ENCODE assay signal across 15 cellular contexts in the genomic region with DNA sequence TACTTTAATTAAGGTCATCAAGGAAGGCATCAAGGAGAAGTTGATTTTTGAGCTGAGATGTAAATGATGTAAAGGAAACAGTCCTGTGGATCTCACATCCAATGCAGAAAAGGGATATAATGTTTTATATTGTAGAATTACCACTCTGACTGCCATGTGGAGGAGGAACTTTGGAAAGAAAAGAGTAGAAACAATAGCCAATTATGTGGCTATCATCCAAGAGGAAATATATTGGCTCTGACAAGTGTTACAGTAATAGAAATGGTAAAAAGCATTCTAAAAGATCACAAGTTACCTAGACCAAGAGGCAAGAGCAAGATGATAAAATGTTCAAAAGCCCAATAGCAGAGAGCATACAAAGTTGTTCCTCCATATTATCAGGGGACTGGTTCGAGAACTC. TPM values are rescaled to one million over a fixed set of nuclear protein-coding genes. Genes with fewer than 3 reads are reported as not detected.
A peak's percentile ranks its signal among the peaks of the same experiment; 100 is the strongest.
DNase-seq lines count a peak whose midpoint lies in the region; ATAC-seq and TF ChIP-seq lines count a peak whose summit lies in the region.
"Had no signal": no experiment of that assay in that cellular context is flagged by ENCODE, and none has a peak within 500 bp of the region (broad histone marks: within the 10 kb centered on the region; RNA-seq: fewer than 3 reads in every experiment).

No MANE protein-coding gene starts in this region.

- H3K36me3 ChIP-seq in osteoblast (ENCODE audit: insufficient read depth, low read length) = no peaks in the 10 kb centered on the region

- ATAC-seq in HG02938 (IDR thresholded peaks at IDR 0.05; ENCODE audit: unreplicated experiment) (no peak), T-cell (replicated peaks in 1 of 4) (no peak), HG03342 (IDR thresholded peaks at IDR 0.05; ENCODE audit: unreplicated experiment) (no peak)

- no peaks in the 10 kb centered on the region for H4K20me1 ChIP-seq in osteoblast (ENCODE audit: insufficient read depth, low read length)

- H3K9me3 ChIP-seq in osteoblast (ENCODE audit: low read depth, low read length) = no peaks in the 10 kb centered on the region

- CTCF ChIA-PET in T-cell (lab: Charles Lee) = no interaction called here

- H3K4me2 ChIP-seq in osteoblast (ENCODE audit: insufficient read depth, low read length) = no peak overlapping the region

- no peak overlapping the region for H2AFZ ChIP-seq in osteoblast (ENCODE audit: low read length)
- H2AFZ ChIP-seq: GM23248 had no signal

- no peak overlapping the region for H3K27ac Mint-ChIP-seq in T-cell
- H3K27ac Mint-ChIP-seq: CD4-positive, alpha-beta memory T cell had no signal

- no peaks in the 10 kb centered on the region for H3K27me3 Mint-ChIP-seq in T-cell
- H3K27me3 Mint-ChIP-seq: CD4-positive, alpha-beta memory T cell had no signal

- POLR2A ChIA-PET in T-cell (lab: Charles Lee) = no interaction called here

- peaks cover 0 to 11% (median 0%) of the 10 kb centered on the region in 3 donors for H3K4me1 Mint-ChIP-seq in T-cell

- no peak overlapping the region for H3K4me3 ChIP-seq in fibroblast of pulmonary artery (replicated peaks; ENCODE audit: low read depth, low read length)
- no peak overlapping the region for H3K4me3 ChIP-seq in osteoblast (ENCODE audit: insufficient read depth, low read length)
- H3K4me3 ChIP-seq: GM23248 had no signal

- H3K27ac ChIP-seq in osteoblast (ENCODE audit: low read depth, low read length) = no peak overlapping the region
- H3K27ac ChIP-seq: GM23248 had no signal

- peak; percentile 60 for DNase-seq in dermis blood vessel endothelial cell
- peak; percentile 23 for DNase-seq in fibroblast of pulmonary artery (ENCODE audit: low read depth)
- DNase-seq in osteoblast (ENCODE audit: insufficient read length, low spot score, missing footprints) = peak; percentile 59
- DNase-seq in T-cell = no peak
- DNase-seq: C1 segment of cervical spinal cord; Calu3; CD4-positive, alpha-beta memory T cell; COR-L47; DMS153; DND-41; GM23248; H7; HCEC 1CT had no signal

- H3K4me3 Mint-ChIP-seq in T-cell = no peak overlapping the region
- H3K4me3 Mint-ChIP-seq: CD4-positive, alpha-beta memory T cell had no signal

- H3K9me3 Mint-ChIP-seq in T-cell = peaks cover 6 to 14% (median 7%) of the 10 kb centered on the region in 3 donors

- peaks cover 61% of the 10 kb centered on the region for H3K36me3 Mint-ChIP-seq in T-cell

- peaks cover 17% of the 10 kb centered on the region for H3K79me2 ChIP-seq in osteoblast (ENCODE audit: insufficient read depth, low read length)

- H3K4me1 ChIP-seq in osteoblast (ENCODE audit: insufficient read depth, low read length) = no peaks in the 10 kb centered on the region

- TF ChIP-seq CTCF in fibroblast of pulmonary artery (IDR thresholded peaks at IDR 0.05; ENCODE audit: low read length, missing control alignments) = no peak
- no peak for TF ChIP-seq CTCF in osteoblast (IDR thresholded peaks at IDR 0.05; ENCODE audit: extremely low read depth, low read depth, low read length)

- H3K27me3 ChIP-seq in osteoblast (ENCODE audit: insufficient read depth, low read length) = no peaks in the 10 kb centered on the region

RNA-seq across cellular contexts. Expression of gene BARD1, which starts 26.8 kb away (rescaled TPM):
- total RNA-seq in dermis blood vessel endothelial cell (20.4 and 21.1 TPM in 2 replicates), osteoblast (18.5 and 22.7 TPM in 2 replicates), T-cell (10 to 100 TPM in 3 of 5 donors, 1 to 10 TPM in 2; 6.7 to 12.1 (median 11.1) TPM)

Comparison
In these comparisons a context has a peak if more than half of its experiments do, and no peak if none do; other contexts are left out.
1. DNase-seq: peak in dermis blood vessel endothelial cell (single experiment), fibroblast of pulmonary artery (single experiment) and osteoblast (single experiment); none in T-cell (0 of 34).